ENCODE assay signal across 17 cellular contexts in genomic region chr5:91058155-91058554, GRCh38.
DNase-seq lines count a peak whose midpoint lies in the region; ATAC-seq, FAIRE-seq and TF ChIP-seq lines count a peak whose summit lies in the region.
"Had no signal": no experiment of that assay in that cellular context is flagged by ENCODE, and none has a peak within 500 bp of the region (broad histone marks: within the 10 kb centered on the region; RNA-seq: fewer than 3 reads in every experiment).

No MANE protein-coding gene starts in this region.

- H3K27ac ChIP-seq in colonic mucosa (peak overlapping the region; percentile 61), lung (ENCODE audit: low read depth in 1 of 2, low read length in 1 of 2) (no peak overlapping the region), upper lobe of left lung (peak overlapping the region; percentile 1 to 12 (median 7))
- H3K27ac ChIP-seq: C4-2B, KMS-11 had no signal

- no peak overlapping the region for H3K9ac ChIP-seq in colonic mucosa (ENCODE audit: low read depth in 2 of 2, low read length in 2 of 2)
- H3K9ac ChIP-seq: KMS-11 had no signal

- H3K4me1 ChIP-seq in colonic mucosa, result peaks cover 11% of the 10 kb centered on the region
- peaks cover 0 to 6% of the 10 kb centered on the region in 2 donors for H3K4me1 ChIP-seq in lung (ENCODE audit: control insufficient read depth in 2 of 2, insufficient read depth in 2 of 2, low read length in 2 of 2)
- H3K4me1 ChIP-seq in upper lobe of left lung, result peaks cover 10 to 23% (median 16%) of the 10 kb centered on the region in 4 donors

- ATAC-seq in Right ventricle myocardium superior (ENCODE audit: poor library complexity) (peak; percentile 45), lung (ENCODE audit: insufficient read depth, low FRiP score) (peak; percentile 5), upper lobe of left lung (ENCODE audit: low FRiP score in 2 of 2) (no peak), left lobe of liver (no peak)

- WGBS in lung, 2 donors, result 0 to 59% methylated on average over 1 of the region's 1 CpG
- 0 to 39% methylated on average over 1 of the region's 1 CpG for WGBS in upper lobe of left lung, 2 donors

- FAIRE-seq in GM12891 (lab: Jason Lieb, UNC), result no peak
- FAIRE-seq: H54 had no signal

- H3K9me3 ChIP-seq in colonic mucosa, result no peaks in the 10 kb centered on the region
- no peaks in the 10 kb centered on the region for H3K9me3 ChIP-seq in lung (ENCODE audit: control insufficient read depth in 2 of 2, insufficient read depth in 1 of 2, low read length in 1 of 2)
- no peaks in the 10 kb centered on the region for H3K9me3 ChIP-seq in upper lobe of left lung

- TF ChIP-seq EP300 in upper lobe of left lung (IDR thresholded peaks at IDR 0.05), result no peak

- TF ChIP-seq CTCF in colonic mucosa (IDR thresholded peaks at IDR 0.05), result no peak
- TF ChIP-seq CTCF in lung (IDR thresholded peaks at IDR 0.05; ENCODE audit: control extremely low read depth, extremely low read depth), result no peak
- TF ChIP-seq CTCF in upper lobe of left lung (IDR thresholded peaks at IDR 0.05), result no peak

- H3K36me3 ChIP-seq in colonic mucosa (no peaks in the 10 kb centered on the region), lung (ENCODE audit: control insufficient read depth in 2 of 2, insufficient read depth in 2 of 2, low read length in 2 of 2) (no peaks in the 10 kb centered on the region), upper lobe of left lung (no peaks in the 10 kb centered on the region)

- H3K27me3 ChIP-seq in colonic mucosa, result no peaks in the 10 kb centered on the region
- no peaks in the 10 kb centered on the region for H3K27me3 ChIP-seq in lung (ENCODE audit: control insufficient read depth, insufficient read depth)
- no peaks in the 10 kb centered on the region for H3K27me3 ChIP-seq in upper lobe of left lung

- DNase-seq in Right ventricle myocardium superior (no peak), cardiac septum (ENCODE audit: low spot score) (no peak), colonic mucosa (no peak), lung (ENCODE audit: low spot score) (no peak), upper lobe of left lung (no peak), GM12891 (ENCODE audit: insufficient read length, low spot score) (no peak), left lobe of liver (ENCODE audit: low spot score) (no peak), occipital lobe (lab: John Stamatoyannopoulos, UW) (no peak)
- DNase-seq: IMR-90, MV-4-11, NCI-H1694 treated with DMSO at 0.1 percent for 48 hours, NCI-H446 treated with DMSO at 0.1 percent for 48 hours, NCI-H526 treated with DMSO at 0.1 percent for 48 hours, RPMI8226 had no signal

- no peak overlapping the region for H3K4me3 ChIP-seq in colonic mucosa
- no peak overlapping the region for H3K4me3 ChIP-seq in lung
- no peak overlapping the region for H3K4me3 ChIP-seq in upper lobe of left lung

- intact Hi-C loops in Right ventricle myocardium superior (cut with DNase I) (no loop called here), cardiac septum (cut with DNase I) (no loop called here), colonic mucosa (cut with DNase I) (no loop called here)

- TF ChIP-seq POLR2A in upper lobe of left lung (IDR thresholded peaks at IDR 0.05) (no peak), GM12891 (IDR thresholded peaks at IDR 0.05; ENCODE audit: low read depth, low read length) (no peak)

TF ChIP-seq in GM12891, 5 proteins besides CTCF, POLR2A, EP300 and RAD21:
- TF ChIP-seq TAF1 (IDR thresholded peaks at IDR 0.05; ENCODE audit: low read depth, low read length) (no peak), POU2F2 (IDR thresholded peaks at IDR 0.05; ENCODE audit: low read depth, low read length) (no peak), SPI1 (IDR thresholded peaks at IDR 0.05; ENCODE audit: low read depth, low read length) (no peak), POLR2AphosphoS5 (IDR thresholded peaks at IDR 0.05; ENCODE audit: low read depth, low read length) (no peak), PAX5 (IDR thresholded peaks at IDR 0.05; ENCODE audit: insufficient read depth, low read length, severe bottlenecking) (no peak)

Comparison
In these comparisons a context has a peak if more than half of its experiments do, and no peak if none do; other contexts are left out.
1. ATAC-seq: peak in Right ventricle myocardium superior (single experiment) and lung (single experiment); none in upper lobe of left lung (0 of 2) and left lobe of liver (single experiment).
2. H3K27ac ChIP-seq: peak in colonic mucosa (single experiment) and upper lobe of left lung (4 of 4); none in lung (0 of 2).